1 cellular context compared by ENCODE assay signal in genomic region chr19:7294571-7295212, GRCh38.
A peak's percentile ranks its signal among the peaks of the same experiment; 100 is the strongest.
TF ChIP-seq lines count a peak whose summit lies in the region.

No MANE protein-coding gene starts in this region.

TF ChIP-seq in HepG2, 621 proteins besides CTCF, POLR2A, EP300 and RAD21 (continued from another document and continues in another):
- TF ChIP-seq, protein P1, sequence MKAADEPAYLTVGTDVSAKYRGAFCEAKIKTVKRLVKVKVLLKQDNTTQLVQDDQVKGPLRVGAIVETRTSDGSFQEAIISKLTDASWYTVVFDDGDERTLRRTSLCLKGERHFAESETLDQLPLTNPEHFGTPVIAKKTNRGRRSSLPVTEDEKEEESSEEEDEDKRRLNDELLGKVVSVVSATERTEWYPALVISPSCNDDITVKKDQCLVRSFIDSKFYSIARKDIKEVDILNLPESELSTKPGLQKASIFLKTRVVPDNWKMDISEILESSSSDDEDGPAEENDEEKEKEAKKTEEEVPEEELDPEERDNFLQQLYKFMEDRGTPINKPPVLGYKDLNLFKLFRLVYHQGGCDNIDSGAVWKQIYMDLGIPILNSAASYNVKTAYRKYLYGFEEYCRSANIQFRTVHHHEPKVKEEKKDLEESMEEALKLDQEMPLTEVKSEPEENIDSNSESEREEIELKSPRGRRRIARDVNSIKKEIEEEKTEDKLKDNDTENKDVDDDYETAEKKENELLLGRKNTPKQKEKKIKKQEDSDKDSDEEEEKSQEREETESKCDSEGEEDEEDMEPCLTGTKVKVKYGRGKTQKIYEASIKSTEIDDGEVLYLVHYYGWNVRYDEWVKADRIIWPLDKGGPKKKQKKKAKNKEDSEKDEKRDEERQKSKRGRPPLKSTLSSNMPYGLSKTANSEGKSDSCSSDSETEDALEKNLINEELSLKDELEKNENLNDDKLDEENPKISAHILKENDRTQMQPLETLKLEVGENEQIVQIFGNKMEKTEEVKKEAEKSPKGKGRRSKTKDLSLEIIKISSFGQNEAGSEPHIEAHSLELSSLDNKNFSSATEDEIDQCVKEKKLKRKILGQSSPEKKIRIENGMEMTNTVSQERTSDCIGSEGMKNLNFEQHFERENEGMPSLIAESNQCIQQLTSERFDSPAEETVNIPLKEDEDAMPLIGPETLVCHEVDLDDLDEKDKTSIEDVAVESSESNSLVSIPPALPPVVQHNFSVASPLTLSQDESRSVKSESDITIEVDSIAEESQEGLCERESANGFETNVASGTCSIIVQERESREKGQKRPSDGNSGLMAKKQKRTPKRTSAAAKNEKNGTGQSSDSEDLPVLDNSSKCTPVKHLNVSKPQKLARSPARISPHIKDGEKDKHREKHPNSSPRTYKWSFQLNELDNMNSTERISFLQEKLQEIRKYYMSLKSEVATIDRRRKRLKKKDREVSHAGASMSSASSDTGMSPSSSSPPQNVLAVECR (CRISPR knock-in tag; IDR thresholded peaks at IDR 0.05; ENCODE audit: borderline replicate concordance), result peak; percentile 25; the same call in 1 of the 2 replicates
- TF ChIP-seq CEBPG (CRISPR knock-in tag; IDR thresholded peaks at IDR 0.05) (0 out of 2 replicates have a peak, but pooled peaks have one; percentile 5), ZNF331 (CRISPR knock-in tag; IDR thresholded peaks at IDR 0.05) (peak; percentile 74), BRD4 (CRISPR knock-in tag; IDR thresholded peaks at IDR 0.05) (0 out of 2 replicates have a peak, but pooled peaks have one; percentile 23), BHLHE40 (IDR thresholded peaks at IDR 0.05; ENCODE audit: low read length) (peak; percentile 81), NFATC3 (CRISPR knock-in tag; IDR thresholded peaks at IDR 0.05) (0 out of 2 replicates have a peak, but pooled peaks have one; percentile 45), SALL1 (CRISPR knock-in tag; IDR thresholded peaks at IDR 0.05) (peak; percentile 75), MTF1 (CRISPR knock-in tag; IDR thresholded peaks at IDR 0.05) (peak; percentile 70), RORA (CRISPR knock-in tag; IDR thresholded peaks at IDR 0.05) (0 out of 2 replicates have a peak, but pooled peaks have one; percentile 58), ERF (CRISPR knock-in tag; IDR thresholded peaks at IDR 0.05) (0 out of 2 replicates have a peak, but pooled peaks have one; percentile 23), MEF2D (CRISPR knock-in tag; IDR thresholded peaks at IDR 0.05) (0 out of 2 replicates have a peak, but pooled peaks have one; percentile 34), ZNF800 (CRISPR knock-in tag; IDR thresholded peaks at IDR 0.05) (peak; percentile 97), ZBTB21 (CRISPR knock-in tag; IDR thresholded peaks at IDR 0.05) (no peak), ZNF160 (CRISPR knock-in tag; IDR thresholded peaks at IDR 0.05) (no peak), RXRA (CRISPR knock-in tag; IDR thresholded peaks at IDR 0.05) (peak; percentile 58), ZNF501 (CRISPR knock-in tag; IDR thresholded peaks at IDR 0.05) (peak; percentile 85), ZFAT (CRISPR knock-in tag; conservative IDR thresholded peaks at IDR 0.05) (peak; percentile 70; the same call in 1 of the 2 replicates), YEATS4 (CRISPR knock-in tag; IDR thresholded peaks at IDR 0.05; ENCODE audit: borderline replicate concordance) (peak; percentile 86; the same call in 1 of the 2 replicates), ZNF768 (CRISPR knock-in tag; IDR thresholded peaks at IDR 0.05) (peak; percentile 72), ZXDC (CRISPR knock-in tag; IDR thresholded peaks at IDR 0.05) (peak; percentile 83; the same call in 1 of the 2 replicates), PITX1 (CRISPR knock-in tag; IDR thresholded peaks at IDR 0.05) (peak; percentile 47; the same call in 1 of the 2 replicates), ZNF12 (CRISPR knock-in tag; IDR thresholded peaks at IDR 0.05) (0 out of 2 replicates have a peak, but pooled peaks have one; percentile 38), ZNF296 (CRISPR knock-in tag; conservative IDR thresholded peaks at IDR 0.05) (peak; percentile 82), SNAPC2 (CRISPR knock-in tag; IDR thresholded peaks at IDR 0.05) (0 out of 2 replicates have a peak, but pooled peaks have one; percentile 30), KLF12 (CRISPR knock-in tag; IDR thresholded peaks at IDR 0.05; ENCODE audit: borderline replicate concordance) (peak; percentile 60; the same call in 1 of the 2 replicates), ZNF282 (IDR thresholded peaks at IDR 0.05; ENCODE audit: partially characterized antibody) (no peak), ZNF569 (CRISPR knock-in tag; IDR thresholded peaks at IDR 0.05; ENCODE audit: borderline replicate concordance) (no peak), ZNF121 (CRISPR knock-in tag; IDR thresholded peaks at IDR 0.05) (0 out of 2 replicates have a peak, but pooled peaks have one; percentile 46), ZNF644 (CRISPR knock-in tag; IDR thresholded peaks at IDR 0.05; ENCODE audit: low read depth) (no peak), KDM3A (CRISPR knock-in tag; IDR thresholded peaks at IDR 0.05; ENCODE audit: low read depth) (0 out of 2 replicates have a peak, but pooled peaks have one; percentile 18), ZNF274 (CRISPR knock-in tag; IDR thresholded peaks at IDR 0.05) (peak; percentile 56; the same call in 1 of the 2 replicates), KLF16 (CRISPR knock-in tag; IDR thresholded peaks at IDR 0.05) (peak in 1 of 2 experiments; percentile 3; a peak in 1 of 4 replicates), ZNF670 (CRISPR knock-in tag; IDR thresholded peaks at IDR 0.05; ENCODE audit: borderline replicate concordance) (0 out of 2 replicates have a peak, but pooled peaks have one; percentile 38), TGIF2 (CRISPR knock-in tag; IDR thresholded peaks at IDR 0.05) (peak; percentile 77)
- TF ChIP-seq, protein P2, sequence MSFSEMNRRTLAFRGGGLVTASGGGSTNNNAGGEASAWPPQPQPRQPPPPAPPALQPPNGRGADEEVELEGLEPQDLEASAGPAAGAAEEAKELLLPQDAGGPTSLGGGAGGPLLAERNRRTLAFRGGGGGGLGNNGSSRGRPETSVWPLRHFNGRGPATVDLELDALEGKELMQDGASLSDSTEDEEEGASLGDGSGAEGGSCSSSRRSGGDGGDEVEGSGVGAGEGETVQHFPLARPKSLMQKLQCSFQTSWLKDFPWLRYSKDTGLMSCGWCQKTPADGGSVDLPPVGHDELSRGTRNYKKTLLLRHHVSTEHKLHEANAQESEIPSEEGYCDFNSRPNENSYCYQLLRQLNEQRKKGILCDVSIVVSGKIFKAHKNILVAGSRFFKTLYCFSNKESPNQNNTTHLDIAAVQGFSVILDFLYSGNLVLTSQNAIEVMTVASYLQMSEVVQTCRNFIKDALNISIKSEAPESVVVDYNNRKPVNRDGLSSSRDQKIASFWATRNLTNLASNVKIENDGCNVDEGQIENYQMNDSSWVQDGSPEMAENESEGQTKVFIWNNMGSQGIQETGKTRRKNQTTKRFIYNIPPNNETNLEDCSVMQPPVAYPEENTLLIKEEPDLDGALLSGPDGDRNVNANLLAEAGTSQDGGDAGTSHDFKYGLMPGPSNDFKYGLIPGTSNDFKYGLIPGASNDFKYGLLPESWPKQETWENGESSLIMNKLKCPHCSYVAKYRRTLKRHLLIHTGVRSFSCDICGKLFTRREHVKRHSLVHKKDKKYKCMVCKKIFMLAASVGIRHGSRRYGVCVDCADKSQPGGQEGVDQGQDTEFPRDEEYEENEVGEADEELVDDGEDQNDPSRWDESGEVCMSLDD (CRISPR knock-in tag; IDR thresholded peaks at IDR 0.05; ENCODE audit: borderline replicate concordance), result peak; percentile 79
- TF ChIP-seq, protein P3, sequence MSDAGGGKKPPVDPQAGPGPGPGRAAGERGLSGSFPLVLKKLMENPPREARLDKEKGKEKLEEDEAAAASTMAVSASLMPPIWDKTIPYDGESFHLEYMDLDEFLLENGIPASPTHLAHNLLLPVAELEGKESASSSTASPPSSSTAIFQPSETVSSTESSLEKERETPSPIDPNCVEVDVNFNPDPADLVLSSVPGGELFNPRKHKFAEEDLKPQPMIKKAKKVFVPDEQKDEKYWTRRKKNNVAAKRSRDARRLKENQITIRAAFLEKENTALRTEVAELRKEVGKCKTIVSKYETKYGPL (CRISPR knock-in tag; IDR thresholded peaks at IDR 0.05), result peak; percentile 48; the same call in 1 of the 2 replicates
- TF ChIP-seq, protein P4, sequence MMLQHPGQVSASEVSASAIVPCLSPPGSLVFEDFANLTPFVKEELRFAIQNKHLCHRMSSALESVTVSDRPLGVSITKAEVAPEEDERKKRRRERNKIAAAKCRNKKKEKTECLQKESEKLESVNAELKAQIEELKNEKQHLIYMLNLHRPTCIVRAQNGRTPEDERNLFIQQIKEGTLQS (CRISPR knock-in tag; IDR thresholded peaks at IDR 0.05), result 0 out of 2 replicates have a peak, but pooled peaks have one; percentile 15
- TF ChIP-seq, protein P5, sequence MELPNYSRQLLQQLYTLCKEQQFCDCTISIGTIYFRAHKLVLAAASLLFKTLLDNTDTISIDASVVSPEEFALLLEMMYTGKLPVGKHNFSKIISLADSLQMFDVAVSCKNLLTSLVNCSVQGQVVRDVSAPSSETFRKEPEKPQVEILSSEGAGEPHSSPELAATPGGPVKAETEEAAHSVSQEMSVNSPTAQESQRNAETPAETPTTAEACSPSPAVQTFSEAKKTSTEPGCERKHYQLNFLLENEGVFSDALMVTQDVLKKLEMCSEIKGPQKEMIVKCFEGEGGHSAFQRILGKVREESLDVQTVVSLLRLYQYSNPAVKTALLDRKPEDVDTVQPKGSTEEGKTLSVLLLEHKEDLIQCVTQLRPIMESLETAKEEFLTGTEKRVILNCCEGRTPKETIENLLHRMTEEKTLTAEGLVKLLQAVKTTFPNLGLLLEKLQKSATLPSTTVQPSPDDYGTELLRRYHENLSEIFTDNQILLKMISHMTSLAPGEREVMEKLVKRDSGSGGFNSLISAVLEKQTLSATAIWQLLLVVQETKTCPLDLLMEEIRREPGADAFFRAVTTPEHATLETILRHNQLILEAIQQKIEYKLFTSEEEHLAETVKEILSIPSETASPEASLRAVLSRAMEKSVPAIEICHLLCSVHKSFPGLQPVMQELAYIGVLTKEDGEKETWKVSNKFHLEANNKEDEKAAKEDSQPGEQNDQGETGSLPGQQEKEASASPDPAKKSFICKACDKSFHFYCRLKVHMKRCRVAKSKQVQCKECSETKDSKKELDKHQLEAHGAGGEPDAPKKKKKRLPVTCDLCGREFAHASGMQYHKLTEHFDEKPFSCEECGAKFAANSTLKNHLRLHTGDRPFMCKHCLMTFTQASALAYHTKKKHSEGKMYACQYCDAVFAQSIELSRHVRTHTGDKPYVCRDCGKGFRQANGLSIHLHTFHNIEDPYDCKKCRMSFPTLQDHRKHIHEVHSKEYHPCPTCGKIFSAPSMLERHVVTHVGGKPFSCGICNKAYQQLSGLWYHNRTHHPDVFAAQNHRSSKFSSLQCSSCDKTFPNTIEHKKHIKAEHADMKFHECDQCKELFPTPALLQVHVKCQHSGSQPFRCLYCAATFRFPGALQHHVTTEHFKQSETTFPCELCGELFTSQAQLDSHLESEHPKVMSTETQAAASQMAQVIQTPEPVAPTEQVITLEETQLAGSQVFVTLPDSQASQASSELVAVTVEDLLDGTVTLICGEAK (IDR thresholded peaks at IDR 0.05), result no peak
- TF ChIP-seq, protein P5 (CRISPR knock-in tag; IDR thresholded peaks at IDR 0.05), result peak; percentile 65; the same call in 1 of the 2 replicates
